31 cellular contexts compared by ENCODE assay signal in genomic region chr13:80498433-80498832, GRCh38.
DNase-seq lines count a peak whose midpoint lies in the region; ATAC-seq, FAIRE-seq and TF ChIP-seq lines count a peak whose summit lies in the region.
"Had no signal": no experiment of that assay in that cellular context is flagged by ENCODE, and none has a peak within 500 bp of the region (broad histone marks: within the 10 kb centered on the region; RNA-seq: fewer than 3 reads in every experiment).

No MANE protein-coding gene starts in this region.

- no peak for DNase-seq in HepG2 (ENCODE audit: low spot score)
- no peak for DNase-seq in right lobe of liver
- DNase-seq in smooth muscle cell (lab: John Stamatoyannopoulos, UW; ENCODE audit: unreplicated experiment) = no peak
- DNase-seq: 8988T; ACHN; AML-193; BE2C; C1 segment of cervical spinal cord; Caco-2; Calu3; CD4-positive, alpha-beta memory T cell; CD4-positive, alpha-beta T cell; CD4-positive, CD25-positive, alpha-beta regulatory T cell; CD8-positive, alpha-beta memory T cell; CD8-positive, alpha-beta T cell; COR-L47; DMS 273 treated with DMSO at 0.1 percent for 48 hours; DMS153; DMS53; DMS79; DMS79 treated with DMSO at 0.1 percent for 48 hours; DND-41; EL had no signal

- H3F3A ChIP-seq in smooth muscle cell (ENCODE audit: low read depth) = no peaks in the 10 kb centered on the region

- no peaks in the 10 kb centered on the region for H3K79me2 ChIP-seq in HepG2 (ENCODE audit: insufficient read depth, low read length)
- H3K79me2 ChIP-seq in smooth muscle cell (ENCODE audit: low read depth) = no peaks in the 10 kb centered on the region

- BruUV-seq in HepG2 (replicated peaks; lab: Mats Ljungman, UMichigan) = no TSS peak

- POLR2A ChIA-PET in HepG2 (lab: Yijun Ruan, JAX) = no interaction called here
- POLR2A ChIA-PET in HEK293 (lab: Yijun Ruan, JAX) = interaction anchor here (0.5 kb wide), 1 partner anchor 938 kb away, joined by 7 read pairs; no protein-coding TSS in a partner anchor

- H3K4me2 ChIP-seq in HepG2 (ENCODE audit: low read depth, low read length) = no peak overlapping the region
- no peak overlapping the region for H3K4me2 ChIP-seq in smooth muscle cell
- H3K4me2 ChIP-seq: A549; BLaER1; BLaER1 treated with 17β-estradiol and CSF1 and Interleukin-3, amounts not matched to agents 10 nM and 100 nM had no signal

- TF ChIP-seq CTCF in HepG2 (CRISPR knock-in tag; IDR thresholded peaks at IDR 0.05) (no peak), right lobe of liver (IDR thresholded peaks at IDR 0.05) (no peak), HEK293 (tag by site-specific recombination; IDR thresholded peaks at IDR 0.05) (no peak), smooth muscle cell (IDR thresholded peaks at IDR 0.05; ENCODE audit: borderline replicate concordance, insufficient read depth, poor library complexity, severe bottlenecking) (no peak)

- TF ChIP-seq RAD21 in HepG2 (CRISPR knock-in tag; IDR thresholded peaks at IDR 0.05) = no peak

- H3K9me3 ChIP-seq in HepG2 (ENCODE audit: low read length) = peaks cover 29% of the 10 kb centered on the region
- no peaks in the 10 kb centered on the region for H3K9me3 ChIP-seq in right lobe of liver
- H3K9me3 ChIP-seq in HEK293 (ENCODE audit: control insufficient read depth, insufficient read depth, low read depth, low read length) = no peaks in the 10 kb centered on the region
- no peaks in the 10 kb centered on the region for H3K9me3 ChIP-seq in smooth muscle cell (replicated peaks; ENCODE audit: low read depth)
- H3K9me3 ChIP-seq: A549, BE2C, BLaER1, Caco-2 had no signal

- intact Hi-C loops in HepG2 (cut with micrococcal nuclease; ENCODE audit: unreplicated experiment) = no loop called here
- intact Hi-C loops in right lobe of liver (cut with DNase I) = no loop called here

- no peak for ATAC-seq in HepG2
- no peak for ATAC-seq in right lobe of liver
- ATAC-seq: A549; CD8-positive, alpha-beta T cell had no signal

- in situ Hi-C loops in HepG2 (cut with HindIII; ENCODE audit: extremely low pct_ligation_motif_present, low pct_unique_long_range_greater_than_20kb) = no loop called here

- no peak overlapping the region for H3K9ac ChIP-seq in HepG2 (ENCODE audit: insufficient read depth, low read depth, low read length)
- no peak overlapping the region for H3K9ac ChIP-seq in smooth muscle cell (ENCODE audit: low read depth)
- H3K9ac ChIP-seq: BLaER1; BLaER1 treated with 17β-estradiol and CSF1 and Interleukin-3, amounts not matched to agents 10 nM and 100 nM had no signal

- TF ChIP-seq POLR2A in HepG2 (IDR thresholded peaks at IDR 0.05; ENCODE audit: insufficient read depth in 1 of 2, low read depth in 2 of 2, low read length in 2 of 2) (no peak), right lobe of liver (IDR thresholded peaks at IDR 0.05) (no peak)

- H3K27ac ChIP-seq in HepG2 (ENCODE audit: extremely low read length, insufficient read depth, low read length) (no peak overlapping the region), right lobe of liver (no peak overlapping the region), HEK293 (ENCODE audit: extremely low read depth, low read depth, low read length) (no peak overlapping the region), smooth muscle cell (ENCODE audit: low read depth) (no peak overlapping the region)
- H3K27ac ChIP-seq: 22Rv1; A549; BLaER1; BLaER1 treated with 17β-estradiol and CSF1 and Interleukin-3, amounts not matched to agents 10 nM and 100 nM; C4-2B had no signal

- 14% methylated on average over 3 of the region's 3 CpGs for whole genome bisulfite sequencing in HepG2 (ENCODE audit: low lambda C conversion rate)
- 47% methylated on average over 3 of the region's 3 CpGs for WGBS in right lobe of liver (ENCODE audit: insufficient coverage, low coverage, low lambda C conversion rate, missing lambda C conversion rate)
- WGBS in smooth muscle cell (ENCODE audit: low lambda C conversion rate) = 68% methylated on average over 3 of the region's 3 CpGs

- FAIRE-seq in HepG2 (lab: Jason Lieb, UNC) = no peak
- FAIRE-seq: A204.1, A549, D721Med had no signal

- CTCF ChIA-PET in HepG2 (lab: Yijun Ruan, JAX; ENCODE audit: low intra/inter-chr PET ratio, low total read pairs) = no interaction called here
- CTCF ChIA-PET in HEK293 (lab: Yijun Ruan, JAX) = no interaction called here

- no peaks in the 10 kb centered on the region for H3K36me3 ChIP-seq in HepG2 (replicated peaks in 1 of 2; ENCODE audit: control insufficient read depth in 1 of 2, insufficient read depth in 2 of 2, low read length in 2 of 2)
- no peaks in the 10 kb centered on the region for H3K36me3 ChIP-seq in right lobe of liver
- H3K36me3 ChIP-seq in HEK293 (ENCODE audit: control insufficient read depth in 2 of 2, insufficient read depth in 1 of 2, low read length in 2 of 2) = no peaks in the 10 kb centered on the region
- no peaks in the 10 kb centered on the region for H3K36me3 ChIP-seq in smooth muscle cell (ENCODE audit: low read depth)
- H3K36me3 ChIP-seq: BE2C; BLaER1; BLaER1 treated with 17β-estradiol and CSF1 and Interleukin-3, amounts not matched to agents 10 nM and 100 nM had no signal

- no peaks in the 10 kb centered on the region for H3K4me1 ChIP-seq in HepG2 (ENCODE audit: insufficient read depth, low read length)
- H3K4me1 ChIP-seq in right lobe of liver = no peaks in the 10 kb centered on the region
- no peaks in the 10 kb centered on the region for H3K4me1 ChIP-seq in HEK293 (ENCODE audit: control insufficient read depth, insufficient read depth, low read length)
- no peaks in the 10 kb centered on the region for H3K4me1 ChIP-seq in smooth muscle cell (ENCODE audit: low read depth)
- H3K4me1 ChIP-seq: A549; BLaER1; BLaER1 treated with 17β-estradiol and CSF1 and Interleukin-3, amounts not matched to agents 10 nM and 100 nM; Caco-2 had no signal

- TF ChIP-seq EP300 in HepG2 (IDR thresholded peaks at IDR 0.05; ENCODE audit: low read depth in 2 of 2, low read length in 2 of 2) = no peak
- TF ChIP-seq EP300 in HepG2 (CRISPR knock-in tag; IDR thresholded peaks at IDR 0.05; ENCODE audit: borderline replicate concordance) = no peak

- H3K4me3 ChIP-seq in HepG2 (replicated peaks in 1 of 3; ENCODE audit: insufficient read depth in 1 of 3, low read depth in 2 of 3, low read length in 3 of 3) (no peak overlapping the region), right lobe of liver (no peak overlapping the region), HEK293 (ENCODE audit: low read depth, low read length) (no peak overlapping the region), smooth muscle cell (no peak overlapping the region)
- H3K4me3 ChIP-seq: A549; BLaER1; BLaER1 treated with 17β-estradiol and CSF1 and Interleukin-3, amounts not matched to agents 10 nM and 100 nM had no signal

- H2AFZ ChIP-seq in HepG2 (ENCODE audit: low read length) (no peak overlapping the region), smooth muscle cell (ENCODE audit: low read depth) (no peak overlapping the region)

- H4K20me1 ChIP-seq in HepG2 (ENCODE audit: insufficient read depth, low read length) (no peaks in the 10 kb centered on the region), smooth muscle cell (ENCODE audit: low read depth) (no peaks in the 10 kb centered on the region)
- H4K20me1 ChIP-seq: BLaER1; BLaER1 treated with 17β-estradiol and CSF1 and Interleukin-3, amounts not matched to agents 10 nM and 100 nM had no signal

- H3K27me3 ChIP-seq in HepG2 (ENCODE audit: control insufficient read depth in 1 of 2, insufficient read depth in 2 of 2, low read length in 2 of 2) = no peaks in the 10 kb centered on the region
- no peaks in the 10 kb centered on the region for H3K27me3 ChIP-seq in right lobe of liver
- H3K27me3 ChIP-seq in smooth muscle cell (ENCODE audit: low read depth) = no peaks in the 10 kb centered on the region
- H3K27me3 ChIP-seq: BE2C; BLaER1; BLaER1 treated with 17β-estradiol and CSF1 and Interleukin-3, amounts not matched to agents 10 nM and 100 nM had no signal

TF ChIP-seq in HepG2, 621 proteins besides CTCF, POLR2A, EP300 and RAD21:
- no peak for TF ChIP-seq ZNF460 (CRISPR knock-in tag; IDR thresholded peaks at IDR 0.05; ENCODE audit: borderline replicate concordance)
- TF ChIP-seq CREB1 (IDR thresholded peaks at IDR 0.05) = peak; percentile 59
- TF ChIP-seq CREB1 (CRISPR knock-in tag; IDR thresholded peaks at IDR 0.05) = no peak

TF ChIP-seq in HEK293, 187 proteins besides CTCF, POLR2A, EP300 and RAD21:
- no peak for TF ChIP-seq ZNF549 (tag by site-specific recombination; IDR thresholded peaks at IDR 0.05)
- TF ChIP-seq ZNF513 (tag by site-specific recombination; IDR thresholded peaks at IDR 0.05) = peak; percentile 66

Comparison
In these comparisons a context has a peak if more than half of its experiments do, and no peak if none do; other contexts are left out.
1. Of the 63 proteins assayed by ChIP-seq in both HepG2 and HEK293: peak only in HepG2: none; only in HEK293: ZNF513; in both: none; in neither: 62.